23 cellular contexts compared by ENCODE assay signal in genomic region chr12:13069380-13069779, GRCh38.
"Had no signal": no experiment of that assay in that cellular context is flagged by ENCODE, and none has a peak within 500 bp of the region (broad histone marks: within the 10 kb centered on the region; RNA-seq: fewer than 3 reads in every experiment).

No MANE protein-coding gene starts in this region.

- H3K27ac Mint-ChIP-seq: memory B cell; natural killer cell; neural progenitor cell; stimulated activated effector memory CD8-positive, alpha-beta T cell treated with anti-CD3 and anti-CD28 coated beads, Interleukin-12 subunit alpha, Interleukin-12 subunit beta, amount 100 ng/mL, for 72 hours had no signal

- DNase-seq: colonic mucosa; dermis blood vessel endothelial cell; effector memory CD4-positive, alpha-beta T cell; esophagus squamous epithelium; foreskin melanocyte; left ventricle myocardium superior; lower lobe of right lung; natural killer cell; nucleus accumbens; ovary; posterior cingulate gyrus; psoas muscle; right cardiac atrium; sigmoid colon; stimulated activated CD4-positive, alpha-beta T cell treated with anti-CD3 and anti-CD28 coated beads, Interleukin-2, amount 100 ng/mL, for 24 hours; stimulated activated CD4-positive, alpha-beta T cell treated with anti-CD3 and anti-CD28 coated beads, Interleukin-4, amount 100 ng/mL, for 24 hours; stimulated activated naive CD4-positive, alpha-beta T cell treated with Interleukin-2 at 50 U/mL for 16 hours; stomach; thyroid gland; trophoblast cell had no signal

- ATAC-seq: left ventricle myocardium superior; lower lobe of right lung; natural killer cell; psoas muscle; right cardiac atrium; stimulated activated effector memory CD8-positive, alpha-beta T cell treated with anti-CD3 and anti-CD28 coated beads, Interleukin-12 subunit alpha, Interleukin-12 subunit beta, amount 100 ng/mL, for 72 hours had no signal

- H3K9me3 Mint-ChIP-seq: memory B cell; natural killer cell; neural progenitor cell; stimulated activated effector memory CD8-positive, alpha-beta T cell treated with anti-CD3 and anti-CD28 coated beads, Interleukin-12 subunit alpha, Interleukin-12 subunit beta, amount 100 ng/mL, for 72 hours had no signal

- H3K4me3 Mint-ChIP-seq: memory B cell; natural killer cell; neural progenitor cell; stimulated activated effector memory CD8-positive, alpha-beta T cell treated with anti-CD3 and anti-CD28 coated beads, Interleukin-12 subunit alpha, Interleukin-12 subunit beta, amount 100 ng/mL, for 72 hours had no signal

- H3K27me3 Mint-ChIP-seq: memory B cell had no signal

- H3K4me1 Mint-ChIP-seq: memory B cell; neural progenitor cell; stimulated activated effector memory CD8-positive, alpha-beta T cell treated with anti-CD3 and anti-CD28 coated beads, Interleukin-12 subunit alpha, Interleukin-12 subunit beta, amount 100 ng/mL, for 72 hours had no signal

- H3K36me3 Mint-ChIP-seq: natural killer cell had no signal
